In the genomic region with DNA sequence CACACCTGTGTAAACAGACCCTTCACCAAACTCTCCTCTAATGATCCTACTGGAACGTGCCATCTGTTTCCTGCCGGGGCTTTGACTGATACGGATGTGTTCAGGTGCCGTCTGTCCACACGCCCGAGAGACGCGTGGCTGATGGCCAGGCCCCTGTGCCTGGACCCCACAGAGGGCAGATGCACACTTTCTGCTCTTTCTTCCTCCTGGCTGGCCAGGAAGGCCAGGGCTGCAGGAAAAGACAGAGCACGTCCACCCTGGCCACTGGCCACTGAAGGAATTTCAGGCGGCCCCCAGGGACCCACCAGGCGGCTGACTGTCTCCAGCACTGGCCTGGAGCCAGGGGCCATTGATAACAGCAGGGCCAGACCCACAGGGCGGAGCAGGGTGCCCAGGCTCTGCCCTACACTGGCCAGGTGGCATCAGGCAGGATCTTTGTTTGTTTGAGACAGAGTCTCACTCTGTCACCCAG, we compare ENCODE assay signal across 13 cellular contexts. TPM values are rescaled to one million over a fixed set of nuclear protein-coding genes. Genes with fewer than 3 reads are reported as not detected.
DNase-seq lines count a peak whose midpoint lies in the region; ATAC-seq, FAIRE-seq and TF ChIP-seq lines count a peak whose summit lies in the region.
"Had no signal": no experiment of that assay in that cellular context is flagged by ENCODE, and none has a peak within 500 bp of the region (broad histone marks: within the 10 kb centered on the region; RNA-seq: fewer than 3 reads in every experiment).

No MANE protein-coding gene starts in this region.

- no peak overlapping the region for H2BK15ac ChIP-seq in H1 (ENCODE audit: low read length)

- no peak overlapping the region for H4K91ac ChIP-seq in H1 (replicated peaks; ENCODE audit: insufficient read length, low read length)

- TF ChIP-seq CTCF in H1 (IDR thresholded peaks at IDR 0.05; ENCODE audit: control extremely low read depth in 1 of 3, insufficient read depth in 1 of 3, low read depth in 1 of 3, low read length in 3 of 3) (no peak), neural crest cell (conservative IDR thresholded peaks at IDR 0.05) (no peak), PC-3 (conservative IDR thresholded peaks at IDR 0.05; ENCODE audit: low read depth, low read length) (no peak)

- no peak for TF ChIP-seq EP300 in H1 (IDR thresholded peaks at IDR 0.05; ENCODE audit: borderline replicate concordance in 1 of 2, low read depth in 2 of 2, low read length in 2 of 2)

- H2BK5ac ChIP-seq in H1 (ENCODE audit: low read depth, low read length): no peak overlapping the region

- H3K4me1 ChIP-seq in H1 (replicated peaks in 1 of 4; ENCODE audit: control insufficient read depth in 3 of 4, insufficient read depth in 4 of 4, low read length in 3 of 4) (peaks cover 0 to 10% (median 6%) of the 10 kb centered on the region in 4 experiments; a peak in 5 of 7 replicates), PC-3 (ENCODE audit: insufficient read depth, low read length) (no peaks in the 10 kb centered on the region)

- H3K23ac ChIP-seq in H1 (ENCODE audit: insufficient read length): no peak overlapping the region

- H2AFZ ChIP-seq in H1 (ENCODE audit: low read length): no peak overlapping the region
- no peak overlapping the region for H2AFZ ChIP-seq in PC-3 (ENCODE audit: low read length)

- H3K9me3 ChIP-seq in H1 (ENCODE audit: insufficient read depth in 2 of 2, low read depth in 1 of 2, low read length in 1 of 2) (no peaks in the 10 kb centered on the region), PC-3 (ENCODE audit: low read length) (no peaks in the 10 kb centered on the region)
- H3K9me3 ChIP-seq: transverse colon had no signal

- no peak overlapping the region for H2BK12ac ChIP-seq in H1 (ENCODE audit: low read depth, low read length)

- TF ChIP-seq RAD21 in H1 (IDR thresholded peaks at IDR 0.05 in 1 of 2, conservative IDR thresholded peaks at IDR 0.05 in 1 of 2; ENCODE audit: low read depth in 2 of 2, low read length in 2 of 2): no peak

- H3K27ac Mint-ChIP-seq in neural crest cell (ENCODE audit: unreplicated experiment): peak overlapping the region; percentile 96
- H3K27ac Mint-ChIP-seq: CD8-positive, alpha-beta T cell had no signal

- no peak overlapping the region for H3K4me3 ChIP-seq in H1 (ENCODE audit: extremely low read depth in 1 of 4, insufficient read depth in 2 of 4, low read depth in 3 of 4, low read length in 4 of 4)
- H3K4me3 ChIP-seq in PC-3 (ENCODE audit: low read length): no peak overlapping the region
- H3K4me3 ChIP-seq: transverse colon had no signal

- no peak overlapping the region for H3K4ac ChIP-seq in H1 (replicated peaks; ENCODE audit: insufficient read length, low read depth, low read length)

- 72% methylated on average over 4 of the region's 12 CpGs; no CpG with 5 or more reads in 1 of the 2 experiments for WGBS in H1 (ENCODE audit: extremely low coverage in 1 of 2, insufficient coverage in 1 of 2, insufficient read length in 1 of 2, insufficient replicate concordance in 2 of 2, low coverage in 1 of 2, low lambda C conversion rate in 2 of 2, missing lambda C conversion rate in 1 of 2), 2 experiments

- H3K9ac ChIP-seq in H1 (replicated peaks in 1 of 4; ENCODE audit: extremely low read depth in 1 of 4, low read depth in 3 of 4, low read length in 3 of 4): no peak overlapping the region
- no peak overlapping the region for H3K9ac ChIP-seq in PC-3 (ENCODE audit: low read length)

- CTCF ChIA-PET in H1 (lab: Charles Lee; ENCODE audit: partially characterized antibody) (interaction anchor here (1.4 to 6.6 kb wide), 5 partner anchors 10 to 94 kb away, joined by 3 to 50 read pairs (median 43); no protein-coding TSS in a partner anchor), PC-3 (lab: Charles Lee) (no interaction called here)

- no peak overlapping the region for H2AK5ac ChIP-seq in H1 (ENCODE audit: low read depth, low read length)

- no peaks in the 10 kb centered on the region for H3K36me3 Mint-ChIP-seq in neural crest cell (ENCODE audit: low read depth)
- H3K36me3 Mint-ChIP-seq: CD8-positive, alpha-beta T cell had no signal

- no peaks in the 10 kb centered on the region for H3K9me3 Mint-ChIP-seq in neural crest cell
- H3K9me3 Mint-ChIP-seq: activated naive CD4-positive, alpha-beta T cell treated with anti-CD3 and anti-CD28 coated beads, Interleukin-2, amount 50 U/mL, for 72 hours; CD8-positive, alpha-beta T cell had no signal

- POLR2A ChIA-PET in H1 (lab: Charles Lee; ENCODE audit: partially characterized antibody) (interaction anchor here (1.2 kb wide), 1 partner anchor 9 kb away, joined by 3 read pairs; no protein-coding TSS in a partner anchor), PC-3 (lab: Charles Lee; ENCODE audit: unreplicated experiment) (no interaction called here)

- H2BK120ac ChIP-seq in H1 (replicated peaks; ENCODE audit: low read depth, low read length): no peak overlapping the region

- H3K23me2 ChIP-seq in H1 (ENCODE audit: low read depth, low read length): no peaks in the 10 kb centered on the region; the same call in 1 of the 2 replicates

- peaks cover 7% of the 10 kb centered on the region for H3K4me1 Mint-ChIP-seq in neural crest cell

- H4K5ac ChIP-seq in H1 (ENCODE audit: insufficient read length, low read depth, low read length): no peak overlapping the region

- DNase-seq in DMS 273 (lab: John Stamatoyannopoulos, UW; ENCODE audit: unreplicated experiment) (peak; percentile 90), NCI-H2029 (lab: John Stamatoyannopoulos, UW) (peak; percentile 32), H1 (ENCODE audit: low read depth in 1 of 2, low spot score in 2 of 2) (no peak), neural crest cell (ENCODE audit: low read depth, low spot score) (no peak), cerebellum (ENCODE audit: low spot score) (no peak), glomerular visceral epithelial cell (ENCODE audit: extremely low spot score) (no peak), PC-3 (no peak)
- DNase-seq: CD8-positive, alpha-beta T cell; GOT3; stimulated activated CD4-positive, alpha-beta T cell treated with anti-CD3 and anti-CD28 coated beads, Interleukin-2, amount 100 ng/mL, for 48 hours; transverse colon had no signal

- no peak overlapping the region for H2BK20ac ChIP-seq in H1 (ENCODE audit: low read length)

- H3K4me2 ChIP-seq in H1 (ENCODE audit: insufficient read depth in 1 of 2, low read depth in 2 of 2, low read length in 2 of 2): no peak overlapping the region
- H3K4me2 ChIP-seq in PC-3 (ENCODE audit: low read length): no peak overlapping the region

- intact Hi-C loops in PC-3 (cut with micrococcal nuclease): no loop called here

- no peak overlapping the region for H3K4me3 Mint-ChIP-seq in neural crest cell
- H3K4me3 Mint-ChIP-seq: CD8-positive, alpha-beta T cell had no signal

- no peaks in the 10 kb centered on the region for H3K27me3 Mint-ChIP-seq in neural crest cell (ENCODE audit: low read depth)

- no peak overlapping the region for H3K56ac ChIP-seq in H1 (replicated peaks; ENCODE audit: insufficient read length, low read depth, low read length)

- no peaks in the 10 kb centered on the region for H3F3A ChIP-seq in PC-3 (ENCODE audit: low read length, unreplicated experiment)

- peak overlapping the region; percentile 31; the same call in 1 of the 2 replicates for H4K8ac ChIP-seq in H1 (ENCODE audit: extremely low read depth, insufficient read depth, low read length)

- FAIRE-seq in H1 (lab: Jason Lieb, UNC): no peak

- BruUV-seq in PC-3 (replicated peaks; lab: Mats Ljungman, UMichigan): no TSS peak

- no peaks in the 10 kb centered on the region for H3K9me2 ChIP-seq in PC-3 (replicated peaks; ENCODE audit: low read length)

- H3K27me3 ChIP-seq in H1 (replicated peaks in 1 of 4; ENCODE audit: control insufficient read depth in 3 of 4, extremely low read depth in 1 of 4, insufficient read depth in 3 of 4, low read length in 3 of 4) (no peaks in the 10 kb centered on the region), PC-3 (ENCODE audit: low read length) (no peaks in the 10 kb centered on the region)
- H3K27me3 ChIP-seq: transverse colon had no signal

- H3K14ac ChIP-seq in H1 (ENCODE audit: insufficient read length): no peak overlapping the region

- ATAC-seq in HG03095 (IDR thresholded peaks at IDR 0.05; ENCODE audit: unreplicated experiment) (no peak), PC-3 (no peak)
- ATAC-seq: activated naive CD4-positive, alpha-beta T cell treated with anti-CD3 and anti-CD28 coated beads, Interleukin-2, amount 50 U/mL, for 72 hours; CD8-positive, alpha-beta T cell had no signal

- no peaks in the 10 kb centered on the region for H3K36me3 ChIP-seq in H1 (ENCODE audit: control insufficient read depth in 2 of 4, insufficient read depth in 4 of 4, low read length in 3 of 4)
- H3K36me3 ChIP-seq in PC-3 (ENCODE audit: low read depth, low read length): no peaks in the 10 kb centered on the region
- H3K36me3 ChIP-seq: transverse colon had no signal

- H4K20me1 ChIP-seq in H1 (replicated peaks in 1 of 2; ENCODE audit: control insufficient read depth in 1 of 2, insufficient read depth in 2 of 2, low read length in 2 of 2) (no peaks in the 10 kb centered on the region), PC-3 (ENCODE audit: low read length) (no peaks in the 10 kb centered on the region)

- no peak overlapping the region for H3K27ac ChIP-seq in H1 (ENCODE audit: low read depth, low read length)
- no peak overlapping the region for H3K27ac ChIP-seq in PC-3 (ENCODE audit: low read length)

- no peaks in the 10 kb centered on the region for H3K79me1 ChIP-seq in H1 (ENCODE audit: low read depth, low read length)

- no peak overlapping the region for H3K18ac ChIP-seq in H1 (ENCODE audit: extremely low read depth, low read length)

- no peaks in the 10 kb centered on the region for H3K79me2 ChIP-seq in H1 (ENCODE audit: control insufficient read depth in 1 of 2, insufficient read depth in 2 of 2, low read length in 2 of 2)
- H3K79me2 ChIP-seq in PC-3 (ENCODE audit: low read length): no peaks in the 10 kb centered on the region

- no peak for TF ChIP-seq POLR2A in H1 (IDR thresholded peaks at IDR 0.05; ENCODE audit: control extremely low read depth in 1 of 2, low read depth in 2 of 2, low read length in 2 of 2)

RNA-seq across cellular contexts. Expression of a gene that starts 3.6 kb away (rescaled TPM):
- 4.2 and 4.4 TPM in 2 replicates for total RNA-seq in H1 (2021; fragmentation: NEBNext Ultra II Directional; extraction: Animal tissue kit (Norgen Biotek cat#: 25700))
- polyA plus RNA-seq in H1 (2011; rRNA removed): 1.8 and 3.2 TPM in 2 replicates
- 1.1 TPM for polyA plus RNA-seq in H1 (2011; cell fraction: cytosol; rRNA removed)
- 2.7 TPM for polyA plus RNA-seq in H1 (2011; cell fraction: nucleus; rRNA removed)
- 3.7 to 5.2 TPM (median 4.0 TPM) in 4 replicates for polyA plus RNA-seq in H1 (2012, experiment 1 of 2)
- 2.6 TPM for polyA plus RNA-seq in H1 (2012, experiment 2 of 2)
- 6.7 TPM for polyA plus RNA-seq in H1 (2013, experiment 1 of 2)
- polyA plus RNA-seq in H1 (2013, experiment 2 of 2): 7.6 TPM
- polyA minus RNA-seq in H1 (2011; rRNA and poly(A)+ RNA removed): 1.4 and 2.4 TPM in 2 replicates
- polyA minus RNA-seq in H1 (2011; cell fraction: cytosol; rRNA and poly(A)+ RNA removed): 2.3 TPM
- polyA minus RNA-seq in H1 (2011; cell fraction: nucleus; rRNA and poly(A)+ RNA removed): 2.5 TPM
- 2.6 and 3.3 TPM in 2 replicates for total RNA-seq in neural crest cell
- 3.2 TPM for total RNA-seq in cerebellum
- 1.1 and 1.2 TPM in 2 replicates for total RNA-seq in PC-3 (2014; rRNA removed)

RNA-seq across cellular contexts. Expression of a gene that starts 19.4 kb away (rescaled TPM):
- 35.9 and 37.9 TPM in 2 replicates for total RNA-seq in H1 (2021; fragmentation: NEBNext Ultra II Directional; extraction: Animal tissue kit (Norgen Biotek cat#: 25700))
- 39.2 and 44.1 TPM in 2 replicates for polyA plus RNA-seq in H1 (2011; rRNA removed)
- 45.5 TPM for polyA plus RNA-seq in H1 (2011; cell fraction: cytosol; rRNA removed)
- 32.0 TPM for polyA plus RNA-seq in H1 (2011; cell fraction: nucleus; rRNA removed)
- polyA plus RNA-seq in H1 (2012, experiment 1 of 2): 32.5 to 48.8 TPM (median 43.2 TPM) in 4 replicates
- 31.3 TPM for polyA plus RNA-seq in H1 (2012, experiment 2 of 2)
- polyA plus RNA-seq in H1 (2013, experiment 1 of 2): 26.6 TPM
- 24.9 TPM for polyA plus RNA-seq in H1 (2013, experiment 2 of 2)
- polyA minus RNA-seq in H1 (2011; rRNA and poly(A)+ RNA removed): 9.5 and 12.8 TPM in 2 replicates
- polyA minus RNA-seq in H1 (2011; cell fraction: cytosol; rRNA and poly(A)+ RNA removed): 2.6 TPM
- polyA minus RNA-seq in H1 (2011; cell fraction: nucleus; rRNA and poly(A)+ RNA removed): 6.3 TPM
- 39.6 and 45.5 TPM in 2 replicates for total RNA-seq in neural crest cell
- total RNA-seq in cerebellum: 23.0 TPM
- 79.1 and 105 TPM in 2 replicates for total RNA-seq in PC-3 (2014; rRNA removed)

RNA-seq across cellular contexts. Expression of a gene that starts 41.3 kb away (rescaled TPM):
- total RNA-seq in H1 (2021; fragmentation: NEBNext Ultra II Directional; extraction: Animal tissue kit (Norgen Biotek cat#: 25700)): 37.7 and 43.7 TPM in 2 replicates
- 64.4 and 72.9 TPM in 2 replicates for polyA plus RNA-seq in H1 (2011; rRNA removed)
- 60.4 TPM for polyA plus RNA-seq in H1 (2011; cell fraction: cytosol; rRNA removed)
- polyA plus RNA-seq in H1 (2011; cell fraction: nucleus; rRNA removed): 54.5 TPM
- polyA plus RNA-seq in H1 (2012, experiment 1 of 2): 22.5 to 37.7 TPM (median 31.4 TPM) in 4 replicates
- polyA plus RNA-seq in H1 (2012, experiment 2 of 2): 33.2 TPM
- polyA plus RNA-seq in H1 (2013, experiment 1 of 2): 27.2 TPM
- 27.7 TPM for polyA plus RNA-seq in H1 (2013, experiment 2 of 2)
- 40.3 and 44.6 TPM in 2 replicates for polyA minus RNA-seq in H1 (2011; rRNA and poly(A)+ RNA removed)
- polyA minus RNA-seq in H1 (2011; cell fraction: cytosol; rRNA and poly(A)+ RNA removed): 18.6 TPM
- 23.3 TPM for polyA minus RNA-seq in H1 (2011; cell fraction: nucleus; rRNA and poly(A)+ RNA removed)
- total RNA-seq in neural crest cell: 25.4 and 27.4 TPM in 2 replicates
- 18.8 TPM for total RNA-seq in cerebellum
- total RNA-seq in PC-3 (2014; rRNA removed): 8.5 and 14.5 TPM in 2 replicates

RNA-seq across cellular contexts. Expression of a gene that starts 55.4 kb away (rescaled TPM):
- 62.4 and 63.7 TPM in 2 replicates for total RNA-seq in H1 (2021; fragmentation: NEBNext Ultra II Directional; extraction: Animal tissue kit (Norgen Biotek cat#: 25700))
- polyA plus RNA-seq in H1 (2011; rRNA removed): 83.0 and 125 TPM in 2 replicates
- 71.0 TPM for polyA plus RNA-seq in H1 (2011; cell fraction: cytosol; rRNA removed)
- 156 TPM for polyA plus RNA-seq in H1 (2011; cell fraction: nucleus; rRNA removed)
- 56.8 to 70.0 TPM (median 66.4 TPM) in 4 replicates for polyA plus RNA-seq in H1 (2012, experiment 1 of 2)
- polyA plus RNA-seq in H1 (2012, experiment 2 of 2): 58.0 TPM
- polyA plus RNA-seq in H1 (2013, experiment 1 of 2): 38.7 TPM
- polyA plus RNA-seq in H1 (2013, experiment 2 of 2): 35.7 TPM
- polyA minus RNA-seq in H1 (2011; rRNA and poly(A)+ RNA removed): 55.2 and 85.0 TPM in 2 replicates
- polyA minus RNA-seq in H1 (2011; cell fraction: cytosol; rRNA and poly(A)+ RNA removed): 72.3 TPM
- polyA minus RNA-seq in H1 (2011; cell fraction: nucleus; rRNA and poly(A)+ RNA removed): 52.7 TPM
- total RNA-seq in neural crest cell (64.6 and 69.9 TPM in 2 replicates), cerebellum (20.3 TPM), PC-3 (2014; rRNA removed) (78.5 and 133 TPM in 2 replicates)

RNA-seq across cellular contexts. Expression of a gene that starts 58.8 kb away (rescaled TPM):
- total RNA-seq in H1 (2021; fragmentation: NEBNext Ultra II Directional; extraction: Animal tissue kit (Norgen Biotek cat#: 25700)): 21.8 and 27.0 TPM in 2 replicates
- polyA plus RNA-seq in H1 (2011; rRNA removed): 34.1 and 49.5 TPM in 2 replicates
- polyA plus RNA-seq in H1 (2011; cell fraction: cytosol; rRNA removed): 27.6 TPM
- 38.3 TPM for polyA plus RNA-seq in H1 (2011; cell fraction: nucleus; rRNA removed)
- polyA plus RNA-seq in H1 (2012, experiment 1 of 2): 11.6 to 21.8 TPM (median 18.9 TPM) in 4 replicates
- 18.6 TPM for polyA plus RNA-seq in H1 (2012, experiment 2 of 2)
- 26.2 TPM for polyA plus RNA-seq in H1 (2013, experiment 1 of 2)
- 25.6 TPM for polyA plus RNA-seq in H1 (2013, experiment 2 of 2)
- polyA minus RNA-seq in H1 (2011; rRNA and poly(A)+ RNA removed): 16.4 and 19.0 TPM in 2 replicates
- 32.7 TPM for polyA minus RNA-seq in H1 (2011; cell fraction: cytosol; rRNA and poly(A)+ RNA removed)
- polyA minus RNA-seq in H1 (2011; cell fraction: nucleus; rRNA and poly(A)+ RNA removed): 24.5 TPM
- total RNA-seq in neural crest cell (12.6 and 14.5 TPM in 2 replicates), cerebellum (9.0 TPM), PC-3 (2014; rRNA removed) (26.9 and 27.8 TPM in 2 replicates)

Comparison
In these comparisons a context has a peak if more than half of its experiments do, and no peak if none do; other contexts are left out.
1. DNase-seq: peak in DMS 273 (single experiment) and NCI-H2029 (single experiment); none in H1 (0 of 2), neural crest cell (single experiment), cerebellum (single experiment), glomerular visceral epithelial cell (single experiment) and PC-3 (single experiment).